Comparison of ENCODE assay signal across 19 cellular contexts in genomic region chr1:213884942-213885341, GRCh38.
DNase-seq lines count a peak whose midpoint lies in the region; ATAC-seq and TF ChIP-seq lines count a peak whose summit lies in the region.
"Had no signal": no experiment of that assay in that cellular context is flagged by ENCODE, and none has a peak within 500 bp of the region (broad histone marks: within the 10 kb centered on the region; RNA-seq: fewer than 3 reads in every experiment).

No MANE protein-coding gene starts in this region.

- DNase-seq in hippocampal formation (lab: John Stamatoyannopoulos, UW) (peak; percentile 38 to 87), nucleus accumbens (lab: John Stamatoyannopoulos, UW) (peak in 40 of 56 donors; percentile 6 to 77 (median 40)), body of pancreas (no peak), HUDEP-2 (lab: John Stamatoyannopoulos, UW; ENCODE audit: unreplicated experiment in 76 of 76) (no peak), activated T-cell treated with anti-CD3 and anti-CD28 coated beads for 4 hours (no peak)
- DNase-seq: CD4-positive, CD25-positive, alpha-beta regulatory T cell; DND-41; MG63; NCI-H1417; NCI-H1694 treated with DMSO at 0.1 percent for 48 hours; NCI-H2081 treated with DMSO at 0.1 percent for 48 hours; NCI-H2171 treated with DMSO at 0.1 percent for 48 hours; NCI-H524 treated with DMSO at 0.1 percent for 48 hours; NCI-H82; SIG-M5 had no signal

- 90 to 94% methylated on average over 4 of the region's 4 CpGs for WGBS in body of pancreas, 2 donors

- intact Hi-C loops in body of pancreas (cut with DNase I), result no loop called here

- TF ChIP-seq CTCF in body of pancreas (IDR thresholded peaks at IDR 0.05), result no peak

- ATAC-seq in body of pancreas, result no peak
- no peak for ATAC-seq in HG03342 (IDR thresholded peaks at IDR 0.05; ENCODE audit: unreplicated experiment)
- ATAC-seq: GM12878, Panc1 had no signal

- H3K27ac ChIP-seq in cingulate gyrus (ENCODE audit: low read depth, low read length) (peak overlapping the region; percentile 72), body of pancreas (no peak overlapping the region)

- H3K27me3 ChIP-seq in body of pancreas, result no peaks in the 10 kb centered on the region

- no peak for TF ChIP-seq POLR2A in body of pancreas (IDR thresholded peaks at IDR 0.05)

- no peaks in the 10 kb centered on the region for H3K9me3 ChIP-seq in body of pancreas
- H3K9me3 ChIP-seq: MG63 had no signal

- H3K4me3 ChIP-seq in body of pancreas, result no peak overlapping the region
- H3K4me3 ChIP-seq: GM12878, MG63 had no signal

- H3K4me1 ChIP-seq in body of pancreas, result no peaks in the 10 kb centered on the region

- no peaks in the 10 kb centered on the region for H3K36me3 ChIP-seq in body of pancreas (replicated peaks in 1 of 2; ENCODE audit: insufficient read depth in 1 of 2, low read depth in 2 of 2)
- H3K36me3 ChIP-seq: MG63 had no signal

Comparison
In these comparisons a context has a peak if more than half of its experiments do, and no peak if none do; other contexts are left out.
1. DNase-seq: peak in hippocampal formation (2 of 2) and nucleus accumbens (40 of 56); none in body of pancreas (0 of 4), HUDEP-2 (0 of 76) and activated T-cell treated with anti-CD3 and anti-CD28 coated beads for 4 hours (single experiment).